ENCODE assay signal across 1 cellular context in genomic region chr2:166373951-166374350, GRCh38.
TF ChIP-seq lines count a peak whose summit lies in the region.

No MANE protein-coding gene starts in this region.

TF ChIP-seq in GM23338, 12 proteins besides CTCF, POLR2A, EP300 and RAD21 (continued from another document):
- no peak for TF ChIP-seq ZNF462 (CRISPR knock-in tag; IDR thresholded peaks at IDR 0.05)
- TF ChIP-seq ZNF331 (CRISPR knock-in tag; IDR thresholded peaks at IDR 0.05; ENCODE audit: low read depth): no peak
- no peak for TF ChIP-seq ETS1 (IDR thresholded peaks at IDR 0.05)
- TF ChIP-seq POLR2AphosphoS5 (IDR thresholded peaks at IDR 0.05; ENCODE audit: low read depth): no peak
- TF ChIP-seq CREB1 (CRISPR knock-in tag; IDR thresholded peaks at IDR 0.05; ENCODE audit: low read depth): no peak
- no peak for TF ChIP-seq ZNF114 (CRISPR knock-in tag; IDR thresholded peaks at IDR 0.05)
- no peak for TF ChIP-seq EZH2 (IDR thresholded peaks at IDR 0.05; ENCODE audit: low read depth, unreplicated experiment)
- TF ChIP-seq EZH2phosphoT487 (IDR thresholded peaks at IDR 0.05; ENCODE audit: unreplicated experiment): no peak
- TF ChIP-seq JUNB (IDR thresholded peaks at IDR 0.05; ENCODE audit: unreplicated experiment): no peak
- no peak for TF ChIP-seq STAT1 (IDR thresholded peaks at IDR 0.05; ENCODE audit: unreplicated experiment)
TF ChIP-seq in GM23338: peak in this region for 0.
